ENCODE assay signal across 8 cellular contexts in the genomic region with DNA sequence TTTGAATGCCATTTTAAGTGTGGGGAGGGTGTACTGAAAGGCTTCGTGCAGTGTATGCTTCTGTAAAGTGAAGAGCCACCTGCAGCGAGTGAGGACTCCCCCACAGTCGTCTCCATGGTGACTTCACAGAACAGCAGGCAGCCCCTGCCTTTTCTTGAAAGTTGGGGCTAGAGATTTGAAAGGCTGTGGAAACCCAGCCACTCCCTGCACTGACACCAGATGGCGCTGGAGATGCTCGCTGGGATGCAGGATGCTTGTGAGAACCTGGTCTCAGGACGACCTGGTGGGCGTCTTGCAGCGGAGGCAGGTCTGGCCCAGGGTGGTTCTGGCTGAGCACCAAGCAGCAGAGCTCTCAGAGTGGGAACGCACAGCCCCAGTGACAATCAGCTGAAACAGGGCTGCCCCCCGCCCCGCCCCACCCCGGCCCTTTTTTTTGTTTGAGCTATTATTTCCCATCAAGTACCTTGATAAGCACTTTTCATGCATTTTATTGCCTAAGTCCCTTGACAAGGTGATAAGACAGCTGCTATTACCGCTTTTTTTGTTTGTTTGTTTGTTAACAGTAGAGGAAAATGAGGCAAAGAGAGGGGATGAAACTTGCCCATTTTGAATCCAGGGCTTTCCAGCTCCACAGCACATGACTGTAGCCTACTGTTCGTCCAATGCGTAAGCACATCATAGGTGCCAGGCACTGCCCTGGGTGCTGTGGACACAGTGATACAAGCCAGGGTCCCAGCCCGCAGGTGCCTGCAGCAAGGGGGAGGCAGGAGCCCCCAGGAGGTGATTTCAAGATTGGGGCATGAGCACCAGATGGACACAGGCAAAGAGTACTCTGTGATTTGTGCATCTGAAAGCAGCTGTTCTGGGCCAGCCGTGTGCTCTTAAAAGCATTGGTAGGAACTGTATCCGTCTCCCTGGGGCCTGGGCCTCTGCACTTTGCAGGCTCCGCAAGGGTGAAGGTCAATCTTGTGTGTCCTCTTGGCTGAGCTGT.
A peak's percentile ranks its signal among the peaks of the same experiment; 100 is the strongest.
DNase-seq lines count a peak whose midpoint lies in the region; ATAC-seq and TF ChIP-seq lines count a peak whose summit lies in the region.

No MANE protein-coding gene starts in this region.

- H3K9me2 ChIP-seq in Loucy (replicated peaks; ENCODE audit: low read depth, low read length) = no peaks in the 10 kb centered on the region

- TF ChIP-seq EP300 in transverse colon (IDR thresholded peaks at IDR 0.05; ENCODE audit: low read depth) = no peak

- no peaks in the 10 kb centered on the region for H3K4me1 Mint-ChIP-seq in activated naive CD4-positive, alpha-beta T cell treated with anti-CD3 and anti-CD28 coated beads for 36 hours (ENCODE audit: low read depth)
- no peaks in the 10 kb centered on the region for H3K4me1 Mint-ChIP-seq in endothelial cell (ENCODE audit: unreplicated experiment)

- H2AFZ ChIP-seq in Loucy (ENCODE audit: low read length) = no peak overlapping the region

- H3K9ac ChIP-seq in Loucy (ENCODE audit: low read depth, low read length, poor library complexity, severe bottlenecking) = no peak overlapping the region

- no peak overlapping the region for H3K4me3 Mint-ChIP-seq in activated naive CD4-positive, alpha-beta T cell treated with anti-CD3 and anti-CD28 coated beads for 36 hours
- no peak overlapping the region for H3K4me3 Mint-ChIP-seq in endothelial cell (ENCODE audit: unreplicated experiment)

- no peaks in the 10 kb centered on the region for H3K79me2 ChIP-seq in Loucy (ENCODE audit: insufficient read depth, low read length)

- H3K27ac ChIP-seq in transverse colon = no peak overlapping the region

- H4K20me1 ChIP-seq in Loucy (ENCODE audit: insufficient read depth, low read length, poor library complexity, severe bottlenecking) = no peaks in the 10 kb centered on the region

- H3K9me3 Mint-ChIP-seq in activated naive CD4-positive, alpha-beta T cell treated with anti-CD3 and anti-CD28 coated beads for 36 hours = no peaks in the 10 kb centered on the region
- no peaks in the 10 kb centered on the region for H3K9me3 Mint-ChIP-seq in endothelial cell (ENCODE audit: unreplicated experiment)

- H3K36me3 Mint-ChIP-seq in activated naive CD4-positive, alpha-beta T cell treated with anti-CD3 and anti-CD28 coated beads for 36 hours (ENCODE audit: low read depth) = no peaks in the 10 kb centered on the region
- H3K36me3 Mint-ChIP-seq in endothelial cell (ENCODE audit: low read depth, unreplicated experiment) = peaks cover 6% of the 10 kb centered on the region

- TF ChIP-seq CTCF in Loucy (conservative IDR thresholded peaks at IDR 0.05; ENCODE audit: low read length) (peak; percentile 89), endothelial cell (IDR thresholded peaks at IDR 0.05; ENCODE audit: unreplicated experiment) (peak; percentile 82), transverse colon (IDR thresholded peaks at IDR 0.05) (peak; percentile 66 to 91 (median 82))

- in situ Hi-C loops in SK-MEL-5 (cut with HindIII; ENCODE audit: low pct_unique_long_range_greater_than_20kb, low sequenced_read_pairs) = no loop called here
- in situ Hi-C loops in transverse colon (cut with MboI; ENCODE audit: low pct_ligation_motif_present in 1 of 4, low pct_unique_long_range_greater_than_20kb in 1 of 4, low sequenced_read_pairs in 3 of 4) = no loop called here

- CTCF ChIA-PET in activated naive CD4-positive, alpha-beta T cell treated with anti-CD3 and anti-CD28 coated beads for 36 hours (lab: Charles Lee) = interaction anchor here (0.7 to 2.4 kb wide), 8 partner anchors 9 to 155 kb away, joined by 3 to 16 read pairs (median 4); no protein-coding TSS in a partner anchor

- H3K9me3 ChIP-seq in Loucy (ENCODE audit: insufficient read depth, low read depth, low read length) = no peaks in the 10 kb centered on the region
- H3K9me3 ChIP-seq in transverse colon = no peaks in the 10 kb centered on the region

- H3K36me3 ChIP-seq in Loucy (ENCODE audit: insufficient read depth, low read length) (peaks cover 5% of the 10 kb centered on the region; the same call in 1 of the 2 replicates), transverse colon (no peaks in the 10 kb centered on the region)

- H3K4me3 ChIP-seq in Loucy (ENCODE audit: low read length, poor library complexity, severe bottlenecking) = no peak overlapping the region
- H3K4me3 ChIP-seq in transverse colon = no peak overlapping the region

- intact Hi-C loops in activated naive CD4-positive, alpha-beta T cell treated with anti-CD3 and anti-CD28 coated beads for 36 hours (cut with micrococcal nuclease) = loop anchor here (1.0 to 10.0 kb wide), 3 partner anchors 67 to 172 kb away; partner anchors contain the start of gene SYCP2
- intact Hi-C loops in transverse colon (cut with DNase I; ENCODE audit: low total_unique reads) = no loop called here

- no peaks in the 10 kb centered on the region for H3K4me1 ChIP-seq in Loucy (ENCODE audit: insufficient read depth, low read length, poor library complexity, severe bottlenecking)
- H3K4me1 ChIP-seq in transverse colon = no peaks in the 10 kb centered on the region

- no peaks in the 10 kb centered on the region for H3F3A ChIP-seq in Loucy (ENCODE audit: low read depth)

- H3K27me3 Mint-ChIP-seq in activated naive CD4-positive, alpha-beta T cell treated with anti-CD3 and anti-CD28 coated beads for 36 hours (ENCODE audit: low read depth) = no peaks in the 10 kb centered on the region
- H3K27me3 Mint-ChIP-seq in endothelial cell (ENCODE audit: unreplicated experiment) = peaks cover 1% of the 10 kb centered on the region

- no peak for TF ChIP-seq POLR2A in transverse colon (IDR thresholded peaks at IDR 0.05)

- no peak overlapping the region for H3K27ac Mint-ChIP-seq in activated naive CD4-positive, alpha-beta T cell treated with anti-CD3 and anti-CD28 coated beads for 36 hours
- H3K27ac Mint-ChIP-seq in endothelial cell (ENCODE audit: unreplicated experiment) = no peak overlapping the region

- H3K4me2 ChIP-seq in Loucy (ENCODE audit: low read depth, low read length, poor library complexity, severe bottlenecking) = no peak overlapping the region

- WGBS in transverse colon (ENCODE audit: low coverage in 1 of 2), 2 donors = 34 to 58% methylated on average over 6 to 19 of the region's 19 CpGs

- ATAC-seq in GM21825 (IDR thresholded peaks at IDR 0.05; ENCODE audit: unreplicated experiment) = no peak

- H3K27me3 ChIP-seq in Loucy (ENCODE audit: insufficient read depth, low read length, poor library complexity, severe bottlenecking) = no peaks in the 10 kb centered on the region
- H3K27me3 ChIP-seq in transverse colon = no peaks in the 10 kb centered on the region

- peak; percentile 71 for DNase-seq in activated naive CD4-positive, alpha-beta T cell treated with anti-CD3 and anti-CD28 coated beads for 36 hours
- no peak for DNase-seq in activated naive CD4-positive, alpha-beta T cell treated with anti-CD3 and anti-CD28 coated beads, Interleukin-2, amount 50 U/mL, for 16 hours
- DNase-seq in SK-MEL-5 (ENCODE audit: low read depth, low spot score) = peak; percentile 70
- peak; percentile 82 for DNase-seq in endothelial cell (ENCODE audit: low spot score)
- peak; percentile 77 for DNase-seq in mesenteric fat pad (ENCODE audit: low spot score)
- DNase-seq in transverse colon = peak; percentile 66
